In genomic region chr14:20460458-20461229, GRCh38 we compare ENCODE assay signal across 9 cellular contexts. TPM values are rescaled to one million over a fixed set of nuclear protein-coding genes. Genes with fewer than 3 reads are reported as not detected.
DNase-seq lines count a peak whose midpoint lies in the region; ATAC-seq and TF ChIP-seq lines count a peak whose summit lies in the region.
"Had no signal": no experiment of that assay in that cellular context is flagged by ENCODE, and none has a peak within 500 bp of the region (broad histone marks: within the 10 kb centered on the region; RNA-seq: fewer than 3 reads in every experiment).

No MANE protein-coding gene starts in this region.

- DNase-seq in NCI-H82 (lab: John Stamatoyannopoulos, UW) (peak; percentile 42), NCI-H82 treated with DMSO at 0.1 percent for 48 hours (lab: John Stamatoyannopoulos, UW; ENCODE audit: unreplicated experiment) (no peak), T-helper 9 cell (peak; percentile 61), chondrocyte (ENCODE audit: low spot score) (no peak), medulla oblongata (ENCODE audit: extremely low spot score) (peak; percentile 15), HCEC 1CT (no peak)
- DNase-seq in stimulated activated naive CD8-positive, alpha-beta T cell treated with anti-CD3 and anti-CD28 coated beads, Interleukin-15, Interleukin-2, amounts not matched to agents 100 U/mL and 50 U/mL, for 24 hours: peak; percentile 49

- peaks cover 31% of the 10 kb centered on the region for H3K4me1 Mint-ChIP-seq in chondrocyte (ENCODE audit: low read depth)

- H3K4me3 Mint-ChIP-seq in chondrocyte (ENCODE audit: unreplicated experiment): peak overlapping the region; percentile 86

- H3K27me3 Mint-ChIP-seq in chondrocyte (ENCODE audit: low read depth): no peaks in the 10 kb centered on the region

- peaks cover 12% of the 10 kb centered on the region for H3K36me3 Mint-ChIP-seq in chondrocyte (ENCODE audit: low read depth)

- H3K9me3 Mint-ChIP-seq in chondrocyte (ENCODE audit: low read depth): no peaks in the 10 kb centered on the region

- peak overlapping the region; percentile 97 for H3K27ac Mint-ChIP-seq in chondrocyte (ENCODE audit: unreplicated experiment)

- no peak for TF ChIP-seq CTCF in chondrocyte (IDR thresholded peaks at IDR 0.05)

- peak; percentile 9 for ATAC-seq in HG03460 (IDR thresholded peaks at IDR 0.05; ENCODE audit: unreplicated experiment)
- ATAC-seq in stimulated activated naive CD8-positive, alpha-beta T cell treated with anti-CD3 and anti-CD28 coated beads, Interleukin-15, Interleukin-2, amounts not matched to agents 100 U/mL and 50 U/mL, for 24 hours: peak; percentile 2

RNA-seq across cellular contexts. Expression of gene PIP4P1, which starts 0.6 kb away (rescaled TPM):
- 31.0 to 36.9 TPM (median 32.0 TPM) in 3 replicates for total RNA-seq in chondrocyte

RNA-seq across cellular contexts. Expression of gene APEX1, which starts 5.6 kb away (rescaled TPM):
- total RNA-seq in chondrocyte: 141 to 168 TPM (median 142 TPM) in 3 replicates

RNA-seq across cellular contexts. Expression of gene OSGEP, which starts 6.0 kb away (rescaled TPM):
- 26.0 to 41.4 TPM (median 28.6 TPM) in 3 replicates for total RNA-seq in chondrocyte

RNA-seq across cellular contexts. Expression of gene PNP, which starts 8.6 kb away (rescaled TPM):
- 25.0 to 34.8 TPM (median 26.7 TPM) in 3 replicates for total RNA-seq in chondrocyte

RNA-seq across cellular contexts. Expression of gene KLHL33, which starts 24.7 kb away (rescaled TPM):
- not detected in 3 replicates for total RNA-seq in chondrocyte
- total RNA-seq: glomerular endothelial cell had no signal

Comparison
In these comparisons a context has a peak if more than half of its experiments do, and no peak if none do; other contexts are left out.
1. DNase-seq: peak in NCI-H82 (single experiment), T-helper 9 cell (single experiment), medulla oblongata (single experiment) and stimulated activated naive CD8-positive, alpha-beta T cell treated with anti-CD3 and anti-CD28 coated beads, Interleukin-15, Interleukin-2, amounts not matched to agents 100 U/mL and 50 U/mL, for 24 hours (single experiment); none in NCI-H82 treated with DMSO at 0.1 percent for 48 hours (single experiment), chondrocyte (single experiment) and HCEC 1CT (single experiment).